ENCODE assay signal across 18 cellular contexts in the genomic region with DNA sequence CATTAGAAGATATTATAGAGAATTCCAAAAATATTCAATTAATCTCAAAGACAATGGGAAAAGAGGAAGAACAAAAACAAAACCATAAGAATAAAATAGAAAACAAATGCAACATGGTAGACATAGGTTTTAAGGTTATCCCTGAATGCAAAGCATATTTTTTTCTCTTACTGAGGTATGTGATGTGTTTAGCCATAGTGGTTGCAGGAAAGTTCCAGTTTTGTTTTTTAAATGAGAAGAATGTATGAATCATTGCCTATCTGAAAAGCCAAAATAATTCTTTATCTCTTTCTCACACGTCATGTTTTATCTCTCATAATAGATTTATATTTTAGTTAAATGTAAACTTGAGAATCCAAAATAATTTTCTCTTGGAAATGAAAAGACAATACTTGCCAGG.
DNase-seq lines count a peak whose midpoint lies in the region; ATAC-seq and TF ChIP-seq lines count a peak whose summit lies in the region.
"Had no signal": no experiment of that assay in that cellular context is flagged by ENCODE, and none has a peak within 500 bp of the region (broad histone marks: within the 10 kb centered on the region; RNA-seq: fewer than 3 reads in every experiment).

No MANE protein-coding gene starts in this region.

- dilution Hi-C loops in IMR-90 (cut with HindIII; ENCODE audit: low sequenced_read_pairs, unreplicated experiment) = no loop called here

- H2BK15ac ChIP-seq in IMR-90 (ENCODE audit: low read depth, low read length) = no peak overlapping the region

- peak; percentile 69 for ATAC-seq in IMR-90 (ENCODE audit: low read depth)
- ATAC-seq in GM18909 (IDR thresholded peaks at IDR 0.05; ENCODE audit: poor library complexity, unreplicated experiment) = no peak
- ATAC-seq: A549, GM23338, HepG2 had no signal

- H3K23ac ChIP-seq in IMR-90 (ENCODE audit: low read depth, low read length) = no peak overlapping the region

- H3K4me2 ChIP-seq in IMR-90 (ENCODE audit: low read depth, low read length) = no peak overlapping the region
- H3K4me2 ChIP-seq: A549, GM23338 had no signal

- H3K18ac ChIP-seq in IMR-90 (ENCODE audit: low read depth, low read length) = no peak overlapping the region

- H2AK5ac ChIP-seq in IMR-90 (ENCODE audit: low read depth, low read length) = no peak overlapping the region

- no peaks in the 10 kb centered on the region for H3K36me3 ChIP-seq in IMR-90 (ENCODE audit: control insufficient read depth, insufficient read depth, low read length)

- TF ChIP-seq POLR2A in IMR-90 (IDR thresholded peaks at IDR 0.05; ENCODE audit: low read depth, low read length) = no peak

- no peaks in the 10 kb centered on the region for H3K4me1 ChIP-seq in IMR-90 (ENCODE audit: control insufficient read depth, insufficient read depth, low read length)
- H3K4me1 ChIP-seq: A549 had no signal

- BruUV-seq in IMR-90 (replicated peaks; lab: Mats Ljungman, UMichigan) = no TSS peak

- no peak overlapping the region for H3K27ac ChIP-seq in IMR-90 (ENCODE audit: insufficient read depth, low read length)
- H3K27ac ChIP-seq: A549, C4-2B had no signal

- no peak overlapping the region for H4K91ac ChIP-seq in IMR-90 (ENCODE audit: insufficient read depth, low read depth, low read length)

- DNase-seq in EH (ENCODE audit: low read depth) = peak; percentile 7
- DNase-seq in IMR-90 = peak; percentile 35
- DNase-seq in amniotic epithelial cell (ENCODE audit: low read depth) = peak; percentile 48
- peak; percentile 10 for DNase-seq in fibroblast of the aortic adventitia (ENCODE audit: low read depth)
- DNase-seq in NCI-H2107 (lab: John Stamatoyannopoulos, UW) = no peak
- no peak for DNase-seq in mucosa of gallbladder (ENCODE audit: low spot score)
- no peak for DNase-seq in NCI-H146 treated with DMSO at 0.1 percent for 48 hours (lab: John Stamatoyannopoulos, UW; ENCODE audit: unreplicated experiment)
- DNase-seq: AML-193; CD4-positive, alpha-beta T cell; DMS153; DMS79; HCEC 1CT; KG1 had no signal

- no peak overlapping the region for H4K5ac ChIP-seq in IMR-90 (ENCODE audit: low read depth, low read length)

- H3K56ac ChIP-seq in IMR-90 (ENCODE audit: extremely low read depth, insufficient read depth, low read length) = no peak overlapping the region

- no CpG with 5 or more reads among the region's 1 CpG for WGBS in IMR-90 (ENCODE audit: extremely low coverage in 2 of 2, insufficient read length in 1 of 2), 2 experiments

- intact Hi-C loops in IMR-90 (cut with micrococcal nuclease) = no loop called here

- H2BK20ac ChIP-seq in IMR-90 (ENCODE audit: low read depth, low read length) = no peak overlapping the region

- no peak overlapping the region for H3K14ac ChIP-seq in IMR-90 (replicated peaks; ENCODE audit: low read depth, low read length)

- H3K9me3 ChIP-seq in IMR-90 (ENCODE audit: control insufficient read depth, insufficient read depth, low read length) = no peaks in the 10 kb centered on the region
- H3K9me3 ChIP-seq: A549 had no signal

- no peak overlapping the region for H3K9ac ChIP-seq in IMR-90 (ENCODE audit: low read depth, low read length)

- H3K9me1 ChIP-seq in IMR-90 (ENCODE audit: insufficient read depth, low read length) = no peaks in the 10 kb centered on the region

- TF ChIP-seq RAD21 in IMR-90 (IDR thresholded peaks at IDR 0.05; ENCODE audit: low read length) = no peak

- H3K4me3 ChIP-seq in IMR-90 (ENCODE audit: insufficient read depth, low read depth, low read length) (no peak overlapping the region), fibroblast of the aortic adventitia (ENCODE audit: low read depth, low read length) (no peak overlapping the region)
- H3K4me3 ChIP-seq: A549, GM23338 had no signal

- H4K20me1 ChIP-seq in IMR-90 (ENCODE audit: insufficient read depth, low read length) = no peaks in the 10 kb centered on the region

- H2AK9ac ChIP-seq in IMR-90 (replicated peaks; ENCODE audit: low read depth, low read length, poor library complexity) = no peak overlapping the region

- no peaks in the 10 kb centered on the region for H3K27me3 ChIP-seq in IMR-90 (ENCODE audit: control insufficient read depth, insufficient read depth, low read length)

- no peak overlapping the region for H3K4ac ChIP-seq in IMR-90 (ENCODE audit: low read depth, low read length)

- POLR2A ChIA-PET in IMR-90 (lab: Charles Lee; ENCODE audit: unreplicated experiment) = no interaction called here

- H2AFZ ChIP-seq in IMR-90 (replicated peaks; ENCODE audit: low read length, poor library complexity) = no peak overlapping the region
- H2AFZ ChIP-seq: GM23338 had no signal

- no peak overlapping the region for H2BK5ac ChIP-seq in IMR-90 (ENCODE audit: low read depth, low read length, poor library complexity, severe bottlenecking)

- no peaks in the 10 kb centered on the region for H3K79me1 ChIP-seq in IMR-90 (ENCODE audit: low read depth in 1 of 2, low read length in 2 of 2)

- CTCF ChIA-PET in IMR-90 (lab: Yijun Ruan, JAX) = no interaction called here

- TF ChIP-seq CTCF in IMR-90 (conservative IDR thresholded peaks at IDR 0.05; ENCODE audit: low read depth, low read length) (no peak), fibroblast of the aortic adventitia (IDR thresholded peaks at IDR 0.05; ENCODE audit: insufficient read depth, low read length) (no peak)

- in situ Hi-C loops in IMR-90 (cut with MboI; ENCODE audit: low sequenced_read_pairs) = no loop called here

- H4K8ac ChIP-seq in IMR-90 (ENCODE audit: low read depth in 2 of 2, low read length in 2 of 2) = no peak overlapping the region

- H2BK120ac ChIP-seq in IMR-90 (ENCODE audit: low read depth, low read length) = no peak overlapping the region

TF ChIP-seq in IMR-90, 13 proteins besides CTCF, POLR2A, EP300 and RAD21:
- TF ChIP-seq, protein P1, sequence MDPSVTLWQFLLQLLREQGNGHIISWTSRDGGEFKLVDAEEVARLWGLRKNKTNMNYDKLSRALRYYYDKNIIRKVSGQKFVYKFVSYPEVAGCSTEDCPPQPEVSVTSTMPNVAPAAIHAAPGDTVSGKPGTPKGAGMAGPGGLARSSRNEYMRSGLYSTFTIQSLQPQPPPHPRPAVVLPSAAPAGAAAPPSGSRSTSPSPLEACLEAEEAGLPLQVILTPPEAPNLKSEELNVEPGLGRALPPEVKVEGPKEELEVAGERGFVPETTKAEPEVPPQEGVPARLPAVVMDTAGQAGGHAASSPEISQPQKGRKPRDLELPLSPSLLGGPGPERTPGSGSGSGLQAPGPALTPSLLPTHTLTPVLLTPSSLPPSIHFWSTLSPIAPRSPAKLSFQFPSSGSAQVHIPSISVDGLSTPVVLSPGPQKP (IDR thresholded peaks at IDR 0.05; ENCODE audit: borderline replicate concordance, low read depth, low read length) = no peak
- TF ChIP-seq FOS (IDR thresholded peaks at IDR 0.05; ENCODE audit: low read depth, low read length) (no peak), CHD1 (IDR thresholded peaks at IDR 0.05; ENCODE audit: low read depth, low read length) (no peak), MXI1 (IDR thresholded peaks at IDR 0.05; ENCODE audit: borderline replicate concordance, low read depth, low read length) (no peak), RCOR1 (IDR thresholded peaks at IDR 0.05; ENCODE audit: insufficient replicate concordance, low read length) (no peak), MAZ (IDR thresholded peaks at IDR 0.05; ENCODE audit: borderline replicate concordance, low read depth, low read length) (no peak), SMC3 (IDR thresholded peaks at IDR 0.05; ENCODE audit: low read depth, low read length) (no peak), MAFK (IDR thresholded peaks at IDR 0.05; ENCODE audit: low read depth, low read length) (no peak), RFX5 (IDR thresholded peaks at IDR 0.05; ENCODE audit: low read depth, low read length) (no peak), BHLHE40 (IDR thresholded peaks at IDR 0.05; ENCODE audit: low read depth, low read length) (no peak)
TF ChIP-seq in IMR-90: peak in this region for 0.

Comparison
In these comparisons a context has a peak if more than half of its experiments do, and no peak if none do; other contexts are left out.
1. DNase-seq: peak in EH (single experiment), IMR-90 (single experiment), amniotic epithelial cell (single experiment) and fibroblast of the aortic adventitia (single experiment); none in NCI-H2107 (single experiment), mucosa of gallbladder (single experiment) and NCI-H146 treated with DMSO at 0.1 percent for 48 hours (single experiment).